Comparison of ENCODE assay signal across 19 cellular contexts in the genomic region with DNA sequence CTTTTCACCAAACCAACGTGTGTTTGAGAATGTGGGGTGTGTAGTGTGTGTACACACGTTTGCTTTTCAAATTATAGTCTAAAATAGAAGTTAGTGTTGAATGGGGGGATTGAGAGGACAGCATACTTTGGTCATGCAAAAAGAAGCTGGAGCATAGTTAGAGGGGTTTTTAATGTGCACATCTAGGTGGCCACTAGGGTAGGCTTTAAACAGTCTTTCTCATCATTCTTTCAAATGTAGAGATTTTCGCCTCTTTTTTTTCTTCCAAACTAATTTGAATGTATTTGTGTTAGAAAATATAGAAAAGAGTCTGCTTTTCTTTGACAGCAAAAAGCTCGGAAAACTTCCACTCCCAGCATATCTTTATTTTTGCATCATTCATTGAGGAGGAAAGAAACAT.
DNase-seq lines count a peak whose midpoint lies in the region; ATAC-seq and TF ChIP-seq lines count a peak whose summit lies in the region.
"Had no signal": no experiment of that assay in that cellular context is flagged by ENCODE, and none has a peak within 500 bp of the region (broad histone marks: within the 10 kb centered on the region; RNA-seq: fewer than 3 reads in every experiment).

No MANE protein-coding gene starts in this region.

- H3F3A ChIP-seq in PC-3 (ENCODE audit: low read length, unreplicated experiment): no peaks in the 10 kb centered on the region

- peaks cover 31% of the 10 kb centered on the region for H3K36me3 Mint-ChIP-seq in CD8-positive, alpha-beta T cell
- H3K36me3 Mint-ChIP-seq in glutamatergic neuron (ENCODE audit: unreplicated experiment): no peaks in the 10 kb centered on the region

- no peaks in the 10 kb centered on the region for H3K4me1 ChIP-seq in CD8-positive, alpha-beta T cell (ENCODE audit: insufficient read depth, low read length)
- H3K4me1 ChIP-seq in PC-3 (ENCODE audit: insufficient read depth, low read length) (no peaks in the 10 kb centered on the region), tibial nerve (no peaks in the 10 kb centered on the region)

- POLR2A ChIA-PET in CD8-positive, alpha-beta T cell (lab: Charles Lee): no interaction called here
- POLR2A ChIA-PET in PC-3 (lab: Charles Lee; ENCODE audit: unreplicated experiment): no interaction called here

- ATAC-seq in CD8-positive, alpha-beta T cell: no peak
- ATAC-seq in PC-3 (no peak), HG03095 (IDR thresholded peaks at IDR 0.05; ENCODE audit: unreplicated experiment) (no peak)
- ATAC-seq: Right ventricle myocardium inferior had no signal

- no peak overlapping the region for H3K9ac ChIP-seq in PC-3 (ENCODE audit: low read length)

- intact Hi-C loops in CD8-positive, alpha-beta T cell (cut with DNase I, micrococcal nuclease): no loop called here
- intact Hi-C loops in PC-3 (cut with micrococcal nuclease): no loop called here

- BruUV-seq in PC-3 (replicated peaks; lab: Mats Ljungman, UMichigan): no TSS peak

- no peak overlapping the region for H3K27ac ChIP-seq in CD8-positive, alpha-beta T cell (ENCODE audit: low read depth, low read length)
- no peak overlapping the region for H3K27ac ChIP-seq in PC-3 (ENCODE audit: low read length)
- H3K27ac ChIP-seq in tibial nerve: no peak overlapping the region

- H3K9me3 Mint-ChIP-seq in CD8-positive, alpha-beta T cell: no peaks in the 10 kb centered on the region
- peaks cover 3% of the 10 kb centered on the region for H3K9me3 Mint-ChIP-seq in glutamatergic neuron (ENCODE audit: unreplicated experiment)
- H3K9me3 Mint-ChIP-seq: CD14-positive monocyte had no signal

- TF ChIP-seq CTCF in CD8-positive, alpha-beta T cell (IDR thresholded peaks at IDR 0.05): no peak
- TF ChIP-seq CTCF in GM12874 (IDR thresholded peaks at IDR 0.05; ENCODE audit: insufficient read depth, low read depth, low read length) (0 out of 2 replicates have a peak, but pooled peaks have one; percentile 7), PC-3 (conservative IDR thresholded peaks at IDR 0.05; ENCODE audit: low read depth, low read length) (0 out of 2 replicates have a peak, but pooled peaks have one; percentile 16), glutamatergic neuron (IDR thresholded peaks at IDR 0.05; ENCODE audit: partially characterized antibody, unreplicated experiment) (peak; percentile 52), tibial nerve (IDR thresholded peaks at IDR 0.05) (no peak)

- H3K4me2 ChIP-seq in PC-3 (ENCODE audit: low read length): no peak overlapping the region

- peak overlapping the region; percentile 2 for H3K27ac Mint-ChIP-seq in CD8-positive, alpha-beta T cell
- H3K27ac Mint-ChIP-seq in glutamatergic neuron (ENCODE audit: unreplicated experiment): peak overlapping the region; percentile 93
- H3K27ac Mint-ChIP-seq: B cell, CD14-positive monocyte had no signal

- TF ChIP-seq EP300 in tibial nerve (IDR thresholded peaks at IDR 0.05): no peak

- H3K4me3 ChIP-seq in CD8-positive, alpha-beta T cell (ENCODE audit: low read depth, low read length): no peak overlapping the region
- H3K4me3 ChIP-seq in PC-3 (ENCODE audit: low read length) (no peak overlapping the region), tibial nerve (no peak overlapping the region)

- H3K79me2 ChIP-seq in PC-3 (ENCODE audit: low read length): no peaks in the 10 kb centered on the region

- no peak for DNase-seq in CD8-positive, alpha-beta T cell
- DNase-seq in PC-3 (no peak), glutamatergic neuron (no peak), tibial nerve (ENCODE audit: low spot score in 2 of 2) (no peak), SIG-M5 treated with dmso at 0.1 percent for 504 hours (lab: John Stamatoyannopoulos, UW; ENCODE audit: unreplicated experiment) (no peak), NCI-H1048 (lab: John Stamatoyannopoulos, UW) (no peak)
- DNase-seq: EL, GF-D8, MM.1S, NCI-H1105, NCI-H2029 treated with DMSO at 0.1 percent for 48 hours, NCI-H226, NCI-H524, NCI-H774 had no signal

- no peaks in the 10 kb centered on the region for H3K9me2 ChIP-seq in PC-3 (replicated peaks; ENCODE audit: low read length)

- WGBS in tibial nerve, 2 donors: 83 to 91% methylated on average over 4 of the region's 4 CpGs

- CTCF ChIA-PET in CD8-positive, alpha-beta T cell (lab: Charles Lee): interaction anchor here (0.6 kb wide), 1 partner anchor 8 kb away, joined by 4 read pairs; no protein-coding TSS in a partner anchor
- CTCF ChIA-PET in PC-3 (lab: Charles Lee): no interaction called here

- no peaks in the 10 kb centered on the region for H3K27me3 ChIP-seq in CD8-positive, alpha-beta T cell (ENCODE audit: insufficient read depth, low read length)
- H3K27me3 ChIP-seq in PC-3 (ENCODE audit: low read length): no peaks in the 10 kb centered on the region
- H3K27me3 ChIP-seq in tibial nerve: no peaks in the 10 kb centered on the region

- no peaks in the 10 kb centered on the region for H3K36me3 ChIP-seq in CD8-positive, alpha-beta T cell (ENCODE audit: insufficient read depth, low read length)
- H3K36me3 ChIP-seq in PC-3 (ENCODE audit: low read depth, low read length) (no peaks in the 10 kb centered on the region), tibial nerve (peaks cover 0 to 19% (median 0%) of the 10 kb centered on the region in 3 donors)

- no peak for TF ChIP-seq POLR2A in tibial nerve (IDR thresholded peaks at IDR 0.05)

- no peak overlapping the region for H3K4me3 Mint-ChIP-seq in CD8-positive, alpha-beta T cell
- H3K4me3 Mint-ChIP-seq in glutamatergic neuron (ENCODE audit: unreplicated experiment): peak overlapping the region; percentile 63
- H3K4me3 Mint-ChIP-seq: B cell, CD14-positive monocyte had no signal

- no peaks in the 10 kb centered on the region for H4K20me1 ChIP-seq in PC-3 (ENCODE audit: low read length)

- no peaks in the 10 kb centered on the region for H3K27me3 Mint-ChIP-seq in CD8-positive, alpha-beta T cell (ENCODE audit: low read depth)
- peaks cover 3% of the 10 kb centered on the region for H3K27me3 Mint-ChIP-seq in glutamatergic neuron (ENCODE audit: unreplicated experiment)
- H3K27me3 Mint-ChIP-seq: B cell had no signal

- H3K9me3 ChIP-seq in CD8-positive, alpha-beta T cell (ENCODE audit: low read length): no peaks in the 10 kb centered on the region
- H3K9me3 ChIP-seq in PC-3 (ENCODE audit: low read length): no peaks in the 10 kb centered on the region
- H3K9me3 ChIP-seq in tibial nerve: no peaks in the 10 kb centered on the region

- no peaks in the 10 kb centered on the region for H3K4me1 Mint-ChIP-seq in CD8-positive, alpha-beta T cell (ENCODE audit: low read depth)
- peaks cover 23% of the 10 kb centered on the region for H3K4me1 Mint-ChIP-seq in glutamatergic neuron (ENCODE audit: low read depth, unreplicated experiment)
- H3K4me1 Mint-ChIP-seq: B cell, CD14-positive monocyte had no signal

- H2AFZ ChIP-seq in PC-3 (ENCODE audit: low read length): no peak overlapping the region

Comparison
In these comparisons a context has a peak if more than half of its experiments do, and no peak if none do; other contexts are left out.
1. CTCF ChIP-seq: peak in GM12874 (single experiment), PC-3 (single experiment) and glutamatergic neuron (single experiment); none in CD8-positive, alpha-beta T cell (single experiment) and tibial nerve (0 of 5).